Comparison of ENCODE assay signal across 11 cellular contexts in genomic region chr9:95029251-95029650, GRCh38.
DNase-seq lines count a peak whose midpoint lies in the region; ATAC-seq and TF ChIP-seq lines count a peak whose summit lies in the region.
"Had no signal": no experiment of that assay in that cellular context is flagged by ENCODE, and none has a peak within 500 bp of the region (broad histone marks: within the 10 kb centered on the region; RNA-seq: fewer than 3 reads in every experiment).

No MANE protein-coding gene starts in this region.

- ATAC-seq in heart right ventricle (no peak), esophagus mucosa (peak; percentile 27)

- peak overlapping the region; percentile 87 to 88 for H3K27ac ChIP-seq in right atrium auricular region
- peak overlapping the region in 4 of 10 donors; percentile 1 to 81 (median 66) for H3K27ac ChIP-seq in heart right ventricle
- H3K27ac ChIP-seq in prostate gland = peak overlapping the region; percentile 46 to 52
- H3K27ac ChIP-seq: SJCRH30 had no signal

- H3K36me3 ChIP-seq in right atrium auricular region = peaks cover 12% of the 10 kb centered on the region
- peaks cover 0 to 59% (median 0%) of the 10 kb centered on the region in 9 donors for H3K36me3 ChIP-seq in heart right ventricle
- no peaks in the 10 kb centered on the region for H3K36me3 ChIP-seq in prostate gland

- H3K9me3 ChIP-seq in right atrium auricular region (no peaks in the 10 kb centered on the region), heart right ventricle (no peaks in the 10 kb centered on the region), prostate gland (no peaks in the 10 kb centered on the region)
- H3K9me3 ChIP-seq: SJCRH30 had no signal

- intact Hi-C loops in heart right ventricle (cut with DNase I) (loop anchor here in 3 of 10 donors (5.0 to 10.0 kb wide), 3 partner anchors 38 to 244 kb away; no protein-coding TSS in a partner anchor), prostate gland (cut with DNase I) (no loop called here)

- H3K4me1 ChIP-seq in right atrium auricular region (peaks cover 0 to 87% of the 10 kb centered on the region in 2 donors), heart right ventricle (peaks cover 7 to 100% (median 96%) of the 10 kb centered on the region in 9 donors), prostate gland (replicated peaks) (peaks cover 14% of the 10 kb centered on the region)

- no peak for DNase-seq in right atrium auricular region (ENCODE audit: low spot score)
- no peak for DNase-seq in heart right ventricle
- DNase-seq in prostate gland (ENCODE audit: low spot score) = no peak
- no peak for DNase-seq in D341Med (ENCODE audit: low spot score)
- no peak for DNase-seq in LoVo (ENCODE audit: low spot score)
- no peak for DNase-seq in HPDE6-E6E7 (ENCODE audit: extremely low spot score)
- no peak for DNase-seq in NCI-H2196 (lab: John Stamatoyannopoulos, UW; ENCODE audit: unreplicated experiment)
- DNase-seq: activated naive CD4-positive, alpha-beta T cell treated with anti-CD3 and anti-CD28 coated beads for 36 hours; MM.1S had no signal

- no peak for TF ChIP-seq POLR2A in prostate gland (IDR thresholded peaks at IDR 0.05)

- H3K27me3 ChIP-seq in right atrium auricular region (no peaks in the 10 kb centered on the region), heart right ventricle (no peaks in the 10 kb centered on the region), prostate gland (replicated peaks; ENCODE audit: insufficient read depth) (no peaks in the 10 kb centered on the region)
- H3K27me3 ChIP-seq: SJCRH30 had no signal

- TF ChIP-seq CTCF in right atrium auricular region (IDR thresholded peaks at IDR 0.05) (no peak), heart right ventricle (IDR thresholded peaks at IDR 0.05) (no peak), prostate gland (IDR thresholded peaks at IDR 0.05) (no peak)

- 49 to 63% methylated on average over 5 of the region's 5 CpGs for WGBS in heart right ventricle, 2 donors
- WGBS in prostate gland = 36% methylated on average over 5 of the region's 5 CpGs

- no peak overlapping the region for H3K4me3 ChIP-seq in right atrium auricular region
- H3K4me3 ChIP-seq in heart right ventricle = no peak overlapping the region
- H3K4me3 ChIP-seq in prostate gland = no peak overlapping the region
- H3K4me3 ChIP-seq: SJCRH30 had no signal
